ENCODE assay signal across 14 cellular contexts in the genomic region with DNA sequence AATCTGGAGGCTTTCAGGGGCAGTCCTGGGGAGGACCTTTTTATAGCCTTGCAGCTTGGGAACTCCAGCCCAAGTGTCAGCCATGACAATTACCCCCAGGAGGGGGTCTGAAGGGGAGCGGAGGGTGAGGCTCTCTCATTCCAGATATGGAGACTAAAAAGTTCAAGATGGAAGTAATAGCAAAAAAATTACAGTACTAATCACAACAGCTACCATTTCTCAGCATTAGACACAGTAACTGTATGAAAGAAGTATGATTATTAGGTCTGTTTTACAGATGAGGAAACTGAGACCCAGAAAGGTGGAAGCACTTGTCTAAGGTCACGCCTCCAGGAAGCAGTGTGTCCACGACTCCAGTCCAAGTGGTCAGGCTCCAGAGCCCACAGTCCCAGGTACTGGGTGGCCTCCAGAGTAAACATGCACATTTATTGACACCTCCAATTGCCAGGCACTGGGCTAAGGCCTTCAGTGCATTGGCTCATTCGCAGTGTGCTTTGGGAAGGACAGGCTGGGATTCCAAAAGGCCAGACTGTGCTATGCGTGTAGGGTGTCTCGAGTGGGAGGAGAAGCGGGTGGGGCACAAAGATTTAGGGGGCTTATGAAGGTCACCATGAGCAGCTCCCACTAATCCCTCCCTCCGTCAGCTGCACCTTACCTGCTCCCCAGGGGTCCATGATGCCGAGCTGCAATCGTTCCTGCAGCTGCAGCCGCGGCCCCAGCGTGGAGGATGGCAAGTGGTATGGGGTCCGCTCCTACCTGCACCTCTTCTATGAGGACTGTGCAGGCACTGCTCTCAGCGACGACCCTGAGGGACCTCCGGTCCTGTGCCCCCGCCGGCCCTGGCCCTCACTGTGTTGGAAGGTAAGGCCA. TPM values are rescaled to one million over a fixed set of nuclear protein-coding genes. Genes with fewer than 3 reads are reported as not detected.
DNase-seq lines count a peak whose midpoint lies in the region; ATAC-seq and TF ChIP-seq lines count a peak whose summit lies in the region.
"Had no signal": no experiment of that assay in that cellular context is flagged by ENCODE, and none has a peak within 500 bp of the region (broad histone marks: within the 10 kb centered on the region; RNA-seq: fewer than 3 reads in every experiment).

No MANE protein-coding gene starts in this region.

- H3K9ac ChIP-seq in neural progenitor cell (no peak overlapping the region), trophoblast cell (ENCODE audit: low read length) (no peak overlapping the region)

- no peak overlapping the region for H2AFZ ChIP-seq in neural progenitor cell (replicated peaks)
- H2AFZ ChIP-seq in trophoblast cell (ENCODE audit: insufficient read depth, low read length, poor library complexity) = no peak overlapping the region

- no peak for ATAC-seq in lower lobe of right lung

- H3K79me1 ChIP-seq in trophoblast cell (ENCODE audit: low read length) = peaks cover 11% of the 10 kb centered on the region

- H2BK12ac ChIP-seq in trophoblast cell (ENCODE audit: low read length) = no peak overlapping the region

- peaks cover 16% of the 10 kb centered on the region for H3K4me1 Mint-ChIP-seq in neural progenitor cell

- H3K27ac Mint-ChIP-seq in neural progenitor cell = no peak overlapping the region

- H3K4ac ChIP-seq in trophoblast cell (ENCODE audit: low read depth, low read length) = no peak overlapping the region

- peak overlapping the region; percentile 89 for H3K4me3 Mint-ChIP-seq in neural progenitor cell

- no peaks in the 10 kb centered on the region for H3K79me2 ChIP-seq in neural progenitor cell (ENCODE audit: low read depth)
- peaks cover 5% of the 10 kb centered on the region for H3K79me2 ChIP-seq in trophoblast cell (ENCODE audit: control insufficient read depth, insufficient read depth, low read length, poor library complexity)

- no peak overlapping the region for H2BK120ac ChIP-seq in trophoblast cell (ENCODE audit: insufficient read depth, low read length, poor library complexity)

- H2AK5ac ChIP-seq in trophoblast cell (ENCODE audit: low read length) = no peak overlapping the region

- no peaks in the 10 kb centered on the region for H3K9me3 ChIP-seq in neural progenitor cell (ENCODE audit: low read depth)
- H3K9me3 ChIP-seq in trophoblast cell (ENCODE audit: insufficient read depth, low read depth, low read length) = no peaks in the 10 kb centered on the region
- no peaks in the 10 kb centered on the region for H3K9me3 ChIP-seq in lower lobe of right lung

- no peak for DNase-seq in LNCaP clone FGC (ENCODE audit: low read depth)
- DNase-seq in dorsolateral prefrontal cortex = no peak
- DNase-seq in neural progenitor cell (ENCODE audit: low spot score) = no peak
- no peak for DNase-seq in trophoblast cell
- DNase-seq in amniotic stem cell (lab: John Stamatoyannopoulos, UW) = no peak
- DNase-seq in lower lobe of right lung = no peak
- DNase-seq in activated effector memory CD4-positive, alpha-beta T cell treated with Interleukin-2 at 50 U/mL for 16 hours = no peak
- DNase-seq: activated CD4-positive, alpha-beta T cell treated with anti-CD3 and anti-CD28 coated beads for 36 hours; CD8-positive, alpha-beta T cell; NCI-H1417 treated with DMSO at 0.1 percent for 48 hours; stimulated activated CD4-positive, alpha-beta T cell treated with anti-CD3 and anti-CD28 coated beads, Interleukin-4, amount 100 ng/mL, for 24 hours had no signal

- H3K4me3 ChIP-seq in LNCaP clone FGC (ENCODE audit: low read depth, low read length) = peak overlapping the region; percentile 76; the same call in 1 of the 2 replicates
- H3K4me3 ChIP-seq in dorsolateral prefrontal cortex = peak overlapping the region in 30 of 59 donors; percentile 1 to 93 (median 82)
- H3K4me3 ChIP-seq in neural progenitor cell = no peak overlapping the region
- no peak overlapping the region for H3K4me3 ChIP-seq in trophoblast cell (ENCODE audit: low read depth, low read length)
- no peak overlapping the region for H3K4me3 ChIP-seq in lower lobe of right lung

- H4K91ac ChIP-seq in trophoblast cell (ENCODE audit: low read depth, low read length) = no peak overlapping the region

- no peak overlapping the region for H4K8ac ChIP-seq in trophoblast cell (ENCODE audit: low read depth, low read length)

- intact Hi-C loops in dorsolateral prefrontal cortex (cut with DNase I) (no loop called here), lower lobe of right lung (cut with DNase I) (no loop called here)

- H3K4me1 ChIP-seq in neural progenitor cell (peaks cover 5% of the 10 kb centered on the region), trophoblast cell (ENCODE audit: control insufficient read depth in 1 of 2, insufficient read depth in 2 of 2, low read length in 2 of 2) (peaks cover 0 to 6% of the 10 kb centered on the region in 2 experiments), lower lobe of right lung (peaks cover 13% of the 10 kb centered on the region)

- H3K27ac ChIP-seq in C4-2B (peak overlapping the region; percentile 88), dorsolateral prefrontal cortex (peak overlapping the region in 35 of 59 donors; percentile 2 to 98 (median 84)), neural progenitor cell (no peak overlapping the region), trophoblast cell (ENCODE audit: low read depth, low read length) (no peak overlapping the region), lower lobe of right lung (no peak overlapping the region)

- H3F3A ChIP-seq in neural progenitor cell (ENCODE audit: low read depth) = peaks cover 32% of the 10 kb centered on the region

- no CpG with 5 or more reads among the region's 19 CpGs for WGBS in trophoblast cell (ENCODE audit: extremely low coverage, insufficient coverage, insufficient read length)

- no peaks in the 10 kb centered on the region for H3K36me3 ChIP-seq in neural progenitor cell
- H3K36me3 ChIP-seq in trophoblast cell (ENCODE audit: control insufficient read depth in 1 of 2, insufficient read depth in 2 of 2, low read length in 2 of 2) = peaks cover 7 to 11% of the 10 kb centered on the region in 2 experiments
- H3K36me3 ChIP-seq in lower lobe of right lung = peaks cover 6% of the 10 kb centered on the region

- H3K27me3 ChIP-seq in dorsolateral prefrontal cortex (no peaks in the 10 kb centered on the region), neural progenitor cell (no peaks in the 10 kb centered on the region), trophoblast cell (ENCODE audit: insufficient read depth, low read length) (no peaks in the 10 kb centered on the region), lower lobe of right lung (ENCODE audit: low read depth) (no peaks in the 10 kb centered on the region)

- no peak overlapping the region for H3K18ac ChIP-seq in trophoblast cell (ENCODE audit: low read length)

- H4K20me1 ChIP-seq in neural progenitor cell (ENCODE audit: low read depth) = peaks cover 13% of the 10 kb centered on the region

- no peak overlapping the region for H3K23ac ChIP-seq in trophoblast cell (ENCODE audit: low read length)

- H3K27me3 Mint-ChIP-seq in neural progenitor cell (ENCODE audit: insufficient read depth, low read depth) = no peaks in the 10 kb centered on the region
- H3K27me3 Mint-ChIP-seq: activated CD4-positive, alpha-beta T cell treated with anti-CD3 and anti-CD28 coated beads for 36 hours; stimulated activated naive CD8-positive, alpha-beta T cell treated with anti-CD3 and anti-CD28 coated beads, Interleukin-15, Interleukin-2, amounts not matched to agents 100 ng/mL and 50 ng/mL, for 24 hours had no signal

- no peak overlapping the region for H3K14ac ChIP-seq in trophoblast cell (ENCODE audit: low read length)

- H4K12ac ChIP-seq in trophoblast cell (ENCODE audit: low read depth, low read length) = no peak overlapping the region

- TF ChIP-seq CTCF in C4-2B (conservative IDR thresholded peaks at IDR 0.05) (no peak), LNCaP clone FGC (IDR thresholded peaks at IDR 0.05; ENCODE audit: control insufficient read depth, extremely low read depth, insufficient read depth) (no peak), dorsolateral prefrontal cortex (IDR thresholded peaks at IDR 0.05 in 54 of 56, conservative IDR thresholded peaks at IDR 0.05 in 2 of 56; ENCODE audit: low read depth in 1 of 56, partially characterized antibody in 56 of 56) (no peak), neural progenitor cell (IDR thresholded peaks at IDR 0.05) (no peak), lower lobe of right lung (IDR thresholded peaks at IDR 0.05) (no peak)

- no peak overlapping the region for H2BK5ac ChIP-seq in trophoblast cell (ENCODE audit: low read depth, low read length, poor library complexity)

- no peaks in the 10 kb centered on the region for H3K9me3 Mint-ChIP-seq in neural progenitor cell
- H3K9me3 Mint-ChIP-seq: activated T-helper 1 cell treated with anti-CD3 and anti-CD28 coated beads, Interleukin-12 subunit alpha, Interleukin-12 subunit beta, Interleukin-2, Interleukin-4 antibody, amounts not matched to agents 30 ng/mL and 10 ng/mL and 1 ng/mL, durations not matched to agents 14 hours and 24 hours and 36 hours; CD8-positive, alpha-beta T cell; stimulated activated naive CD8-positive, alpha-beta T cell treated with anti-CD3 and anti-CD28 coated beads, Interleukin-15, Interleukin-2, amounts not matched to agents 100 ng/mL and 50 ng/mL, for 24 hours had no signal

- H3K36me3 Mint-ChIP-seq in neural progenitor cell = peaks cover 12% of the 10 kb centered on the region
- H3K36me3 Mint-ChIP-seq: CD8-positive, alpha-beta T cell had no signal

- no peak overlapping the region for H3K4me2 ChIP-seq in neural progenitor cell
- H3K4me2 ChIP-seq in trophoblast cell (ENCODE audit: low read length) = no peak overlapping the region

RNA-seq across cellular contexts. Expression of a gene that starts 2.3 kb away (rescaled TPM):
- total RNA-seq in dorsolateral prefrontal cortex = 100 to 1,000 TPM in 114 of 120 experiments, 10 to 100 TPM in 6; 80.4 to 268 (median 159) TPM
- 8.8 and 20.1 TPM in 2 replicates for total RNA-seq in neural progenitor cell (ENCODE audit: low replicate concordance)
- polyA plus RNA-seq in trophoblast cell (2013) = 26.5 and 26.8 TPM in 2 replicates
- total RNA-seq in lower lobe of right lung = 17.3 TPM

RNA-seq across cellular contexts. Expression of a gene that starts 23.9 kb away (rescaled TPM):
- total RNA-seq in dorsolateral prefrontal cortex (10 to 100 TPM in 119 of 120 experiments, 1 to 10 TPM in 1; 9.9 to 24.9 (median 16.7) TPM), neural progenitor cell (ENCODE audit: low replicate concordance) (5.3 and 26.6 TPM in 2 replicates), lower lobe of right lung (9.8 TPM)
- polyA plus RNA-seq in trophoblast cell (2013) = 15.3 and 15.5 TPM in 2 replicates

RNA-seq across cellular contexts. Expression of a gene that starts 31.4 kb away (rescaled TPM):
- total RNA-seq in dorsolateral prefrontal cortex = 1 to 10 TPM in 119 of 120 experiments, under 1 TPM in 1; 0.77 to 7.6 (median 3.4) TPM
- total RNA-seq in neural progenitor cell (ENCODE audit: low replicate concordance) = 0.43 and 3.7 TPM in 2 replicates
- polyA plus RNA-seq in trophoblast cell (2013) = 30.6 and 32.9 TPM in 2 replicates
- total RNA-seq in lower lobe of right lung = 13.9 TPM

RNA-seq across cellular contexts. Expression of a gene that starts 51.8 kb away (rescaled TPM):
- 10 to 100 TPM in 119 of 120 experiments, 1 to 10 TPM in 1; 9.8 to 20.7 (median 14.3) TPM for total RNA-seq in dorsolateral prefrontal cortex
- 24.2 and 43.4 TPM in 2 replicates for total RNA-seq in neural progenitor cell (ENCODE audit: low replicate concordance)
- 16.5 and 17.9 TPM in 2 replicates for polyA plus RNA-seq in trophoblast cell (2013)
- total RNA-seq in lower lobe of right lung = 15.6 TPM

RNA-seq across cellular contexts. Expression of a gene that starts 58.7 kb away (rescaled TPM):
- total RNA-seq in dorsolateral prefrontal cortex (10 to 100 TPM in 87 of 120 experiments, 1 to 10 TPM in 33; 5.9 to 19.2 (median 12.2) TPM), neural progenitor cell (ENCODE audit: low replicate concordance) (5.0 and 6.0 TPM in 2 replicates), lower lobe of right lung (11.6 TPM)
- polyA plus RNA-seq in trophoblast cell (2013) = 6.2 and 7.1 TPM in 2 replicates

Comparison
In these comparisons a context has a peak if more than half of its experiments do, and no peak if none do; other contexts are left out.
1. H3K27ac ChIP-seq: peak in C4-2B (single experiment) and dorsolateral prefrontal cortex (35 of 59); none in neural progenitor cell (single experiment), trophoblast cell (single experiment) and lower lobe of right lung (single experiment).
2. H3K4me3 ChIP-seq: peak in LNCaP clone FGC (single experiment) and dorsolateral prefrontal cortex (30 of 59); none in neural progenitor cell (single experiment), trophoblast cell (single experiment) and lower lobe of right lung (single experiment).